17 cellular contexts compared by ENCODE assay signal in genomic region chr7:43589728-43590127, GRCh38. TPM values are rescaled to one million over a fixed set of nuclear protein-coding genes. Genes with fewer than 3 reads are reported as not detected.
A peak's percentile ranks its signal among the peaks of the same experiment; 100 is the strongest.
DNase-seq lines count a peak whose midpoint lies in the region; ATAC-seq and TF ChIP-seq lines count a peak whose summit lies in the region.
"Had no signal": no experiment of that assay in that cellular context is flagged by ENCODE, and none has a peak within 500 bp of the region (broad histone marks: within the 10 kb centered on the region; RNA-seq: fewer than 3 reads in every experiment).

No MANE protein-coding gene starts in this region.

- no peak for DNase-seq in CD4-positive, alpha-beta memory T cell
- no peak for DNase-seq in T-helper 17 cell
- DNase-seq in naive B cell: no peak
- DNase-seq in NCI-H748 treated with DMSO at 0.1 percent for 48 hours (lab: John Stamatoyannopoulos, UW): no peak
- DNase-seq in HuH-7 (ENCODE audit: low spot score): no peak
- DNase-seq: activated gamma-delta T cell treated with Interleukin-2 at 50 U/mL for 16 hours; AML-193; kidney; nephron progenitor cell; stimulated activated CD8-positive, alpha-beta memory T cell treated with anti-CD3 and anti-CD28 coated beads, Interleukin-4, amount 100 ng/mL, for 48 hours had no signal

- H3K27ac Mint-ChIP-seq in CD4-positive, alpha-beta memory T cell: peak overlapping the region; percentile 61 to 94 (median 86)
- H3K27ac Mint-ChIP-seq in T-helper 17 cell: peak overlapping the region; percentile 98
- H3K27ac Mint-ChIP-seq in naive B cell: peak overlapping the region in 4 of 6 donors; percentile 49 to 98 (median 68)
- H3K27ac Mint-ChIP-seq: nephron progenitor cell had no signal

- no peaks in the 10 kb centered on the region for H3K27me3 Mint-ChIP-seq in CD4-positive, alpha-beta memory T cell
- H3K27me3 Mint-ChIP-seq in T-helper 17 cell: no peaks in the 10 kb centered on the region
- no peaks in the 10 kb centered on the region for H3K27me3 Mint-ChIP-seq in naive B cell

- peak overlapping the region; percentile 87 for H3K4me2 ChIP-seq in DOHH2 (ENCODE audit: low read length)
- H3K4me2 ChIP-seq: smooth muscle cell had no signal

- intact Hi-C loops in CD4-positive, alpha-beta memory T cell (cut with micrococcal nuclease): no loop called here

- H4K20me1 ChIP-seq in DOHH2 (ENCODE audit: control insufficient read depth, insufficient read depth, low read depth, low read length): peaks cover 29% of the 10 kb centered on the region

- peaks cover 0 to 32% of the 10 kb centered on the region in 2 donors for H3K36me3 Mint-ChIP-seq in CD4-positive, alpha-beta memory T cell
- H3K36me3 Mint-ChIP-seq in T-helper 17 cell (ENCODE audit: low read depth): peaks cover 5% of the 10 kb centered on the region
- peaks cover 0 to 5% of the 10 kb centered on the region in 2 donors for H3K36me3 Mint-ChIP-seq in naive B cell

- peaks cover 61 to 93% (median 72%) of the 10 kb centered on the region in 4 donors for H3K4me1 Mint-ChIP-seq in CD4-positive, alpha-beta memory T cell
- H3K4me1 Mint-ChIP-seq in T-helper 17 cell: peaks cover 60% of the 10 kb centered on the region
- H3K4me1 Mint-ChIP-seq in naive B cell: peaks cover 73 to 86% (median 78%) of the 10 kb centered on the region in 3 donors

- H3K36me3 ChIP-seq in CD4-positive, alpha-beta memory T cell (ENCODE audit: insufficient read depth, low read length): no peaks in the 10 kb centered on the region
- peaks cover 39% of the 10 kb centered on the region for H3K36me3 ChIP-seq in DOHH2 (ENCODE audit: control insufficient read depth, low read length)
- H3K36me3 ChIP-seq: prostate gland, thoracic aorta had no signal

- H3K9me3 Mint-ChIP-seq in CD4-positive, alpha-beta memory T cell: peaks cover 0 to 2% (median 0%) of the 10 kb centered on the region in 8 donors
- peaks cover 0 to 2% (median 0%) of the 10 kb centered on the region in 7 donors for H3K9me3 Mint-ChIP-seq in naive B cell
- H3K9me3 Mint-ChIP-seq: nephron progenitor cell had no signal

- peak overlapping the region; percentile 87 for H3K27ac ChIP-seq in CD4-positive, alpha-beta memory T cell (ENCODE audit: low read depth, low read length)
- H3K27ac ChIP-seq in DOHH2 (ENCODE audit: low read depth, low read length): no peak overlapping the region
- H3K27ac ChIP-seq: prostate gland, VCaP had no signal

- CTCF ChIA-PET in CD4-positive, alpha-beta memory T cell (lab: Charles Lee; ENCODE audit: partially characterized antibody): interaction anchor here (13.2 kb wide), 1 partner anchor 110 kb away, joined by 670 read pairs; no protein-coding TSS in a partner anchor

- no peaks in the 10 kb centered on the region for H3K9me2 ChIP-seq in DOHH2 (replicated peaks; ENCODE audit: control insufficient read depth, low read length)

- ATAC-seq in T-helper 17 cell (no peak), naive B cell (ENCODE audit: low read depth in 2 of 2) (no peak), GM19397 (IDR thresholded peaks at IDR 0.05; ENCODE audit: unreplicated experiment) (no peak)
- ATAC-seq: HepG2 had no signal

- peaks cover 4% of the 10 kb centered on the region; the same call in 1 of the 2 replicates for H3F3A ChIP-seq in DOHH2 (ENCODE audit: control insufficient read depth, insufficient read depth)

- H3K79me2 ChIP-seq in DOHH2 (ENCODE audit: control insufficient read depth, low read length): peaks cover 100% of the 10 kb centered on the region

- H3K27me3 ChIP-seq in CD4-positive, alpha-beta memory T cell (ENCODE audit: insufficient read depth, low read length): no peaks in the 10 kb centered on the region
- no peaks in the 10 kb centered on the region for H3K27me3 ChIP-seq in DOHH2 (ENCODE audit: control insufficient read depth, low read length)

- no peak overlapping the region for H3K4me3 ChIP-seq in CD4-positive, alpha-beta memory T cell (ENCODE audit: low read length in 2 of 2)
- H3K4me3 ChIP-seq in DOHH2 (ENCODE audit: low read length): 0 out of 2 replicates have a peak overlapping the region, but pooled peaks have one; percentile 6
- H3K4me3 ChIP-seq: prostate gland, smooth muscle cell, thoracic aorta had no signal

- no peak for TF ChIP-seq CTCF in DOHH2 (IDR thresholded peaks at IDR 0.05; ENCODE audit: low read depth, low read length, poor library complexity, severe bottlenecking)

- H3K4me1 ChIP-seq in CD4-positive, alpha-beta memory T cell (ENCODE audit: insufficient read depth, low read length): peaks cover 82% of the 10 kb centered on the region
- H3K4me1 ChIP-seq in DOHH2 (ENCODE audit: control insufficient read depth, low read length): peaks cover 90% of the 10 kb centered on the region

- no peaks in the 10 kb centered on the region for H3K9me3 ChIP-seq in CD4-positive, alpha-beta memory T cell (ENCODE audit: control insufficient read depth in 1 of 2, low read length in 2 of 2)
- H3K9me3 ChIP-seq in DOHH2 (ENCODE audit: control insufficient read depth, insufficient read depth, low read length): no peaks in the 10 kb centered on the region
- no peaks in the 10 kb centered on the region for H3K9me3 ChIP-seq in T-helper 17 cell (ENCODE audit: control insufficient read depth, low read length, poor library complexity, severe bottlenecking)
- H3K9me3 ChIP-seq: prostate gland, thoracic aorta had no signal

- H3K4me3 Mint-ChIP-seq in CD4-positive, alpha-beta memory T cell: peak overlapping the region; percentile 13 to 92 (median 67)
- H3K4me3 Mint-ChIP-seq in T-helper 17 cell (peak overlapping the region; percentile 79), naive B cell (peak overlapping the region; percentile 1 to 77 (median 72))
- H3K4me3 Mint-ChIP-seq: nephron progenitor cell had no signal

- POLR2A ChIA-PET in CD4-positive, alpha-beta memory T cell (lab: Charles Lee; ENCODE audit: partially characterized antibody): interaction anchor here (1.0 to 13.3 kb wide), 5 partner anchors 31 to 111 kb away, joined by 3 to 393 read pairs (median 3); no protein-coding TSS in a partner anchor

RNA-seq across cellular contexts. Expression of gene STK17A, which starts 6.8 kb away (rescaled TPM):
- 100 to 1,000 TPM; 118 to 119 TPM for total RNA-seq in CD4-positive, alpha-beta memory T cell
- 100 to 1,000 TPM; 139 to 168 TPM for polyA plus RNA-seq in CD4-positive, alpha-beta memory T cell
- total RNA-seq in T-helper 17 cell: 100 to 1,000 TPM; 107 to 124 TPM
- 100 to 1,000 TPM; 263 to 424 (median 353) TPM for polyA plus RNA-seq in naive B cell (ENCODE audit: low read depth in 6 of 6)
